ENCODE assay signal across 1 cellular context in the genomic region with DNA sequence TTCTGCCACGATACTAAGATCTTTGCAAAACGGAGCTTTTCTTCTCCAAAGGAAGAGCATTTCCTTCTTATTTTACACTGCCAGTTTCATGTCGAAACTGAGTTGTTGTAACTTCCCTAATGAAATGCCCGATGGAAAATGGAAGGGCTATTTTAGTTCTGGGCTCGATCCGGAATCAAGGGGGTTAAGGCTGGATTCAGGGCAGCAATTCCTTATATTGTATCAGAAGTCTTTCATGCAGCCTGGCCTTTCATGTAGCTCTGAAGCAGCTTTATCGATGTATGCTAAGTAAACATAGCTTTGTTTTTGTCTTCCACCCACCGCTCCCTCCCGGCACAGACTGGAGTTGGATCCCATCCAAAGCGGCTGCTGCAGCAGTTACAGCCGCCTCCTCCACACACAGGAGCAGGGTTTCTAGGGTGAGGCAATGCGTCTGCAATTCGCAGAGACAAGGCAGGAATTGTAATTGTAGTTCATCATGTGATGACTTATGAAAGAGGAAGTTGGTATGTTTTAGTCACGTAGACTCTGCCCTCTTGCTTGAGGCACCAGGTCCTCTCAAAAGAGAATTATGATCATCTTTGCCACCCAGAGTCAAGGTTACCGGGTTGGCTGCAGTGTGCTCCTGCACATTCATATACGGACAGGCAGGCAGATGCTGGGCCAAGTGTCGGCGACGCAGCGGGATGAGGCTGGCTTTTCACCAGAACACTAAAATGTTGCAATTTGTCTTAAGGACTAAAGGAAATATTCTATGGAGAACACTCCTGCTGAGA.
TF ChIP-seq lines count a peak whose summit lies in the region.

No MANE protein-coding gene starts in this region.

TF ChIP-seq in K562, 482 proteins besides CTCF, POLR2A, EP300 and RAD21 (continued from another document and continues in another):
- TF ChIP-seq, protein P1, sequence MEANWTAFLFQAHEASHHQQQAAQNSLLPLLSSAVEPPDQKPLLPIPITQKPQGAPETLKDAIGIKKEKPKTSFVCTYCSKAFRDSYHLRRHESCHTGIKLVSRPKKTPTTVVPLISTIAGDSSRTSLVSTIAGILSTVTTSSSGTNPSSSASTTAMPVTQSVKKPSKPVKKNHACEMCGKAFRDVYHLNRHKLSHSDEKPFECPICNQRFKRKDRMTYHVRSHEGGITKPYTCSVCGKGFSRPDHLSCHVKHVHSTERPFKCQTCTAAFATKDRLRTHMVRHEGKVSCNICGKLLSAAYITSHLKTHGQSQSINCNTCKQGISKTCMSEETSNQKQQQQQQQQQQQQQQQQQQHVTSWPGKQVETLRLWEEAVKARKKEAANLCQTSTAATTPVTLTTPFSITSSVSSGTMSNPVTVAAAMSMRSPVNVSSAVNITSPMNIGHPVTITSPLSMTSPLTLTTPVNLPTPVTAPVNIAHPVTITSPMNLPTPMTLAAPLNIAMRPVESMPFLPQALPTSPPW (CRISPR knock-in tag; IDR thresholded peaks at IDR 0.05): no peak
- TF ChIP-seq CBX1 (IDR thresholded peaks at IDR 0.05; ENCODE audit: low read depth) (peak; percentile 49; the same call in 1 of the 2 replicates), MTA2 (IDR thresholded peaks at IDR 0.05; ENCODE audit: low read depth) (peak; percentile 29; the same call in 1 of the 2 replicates), ZNF699 (CRISPR knock-in tag; IDR thresholded peaks at IDR 0.05; ENCODE audit: insufficient replicate concordance) (no peak), ZNF184 (CRISPR knock-in tag; IDR thresholded peaks at IDR 0.05) (no peak), PBX2 (CRISPR knock-in tag; IDR thresholded peaks at IDR 0.05; ENCODE audit: low read depth) (no peak), PBX2 (tag; conservative IDR thresholded peaks at IDR 0.05; ENCODE audit: low read depth) (peak; percentile 81), POLR2B (IDR thresholded peaks at IDR 0.05; ENCODE audit: low read depth, partially characterized antibody) (peak; percentile 26), WHSC1 (IDR thresholded peaks at IDR 0.05; ENCODE audit: low read length) (no peak), E4F1 (CRISPR knock-in tag; IDR thresholded peaks at IDR 0.05; ENCODE audit: borderline replicate concordance) (no peak), RBBP5 (IDR thresholded peaks at IDR 0.05; ENCODE audit: borderline replicate concordance, insufficient read depth, low read length, poor library complexity, severe bottlenecking) (peak; percentile 41), SETDB1 (IDR thresholded peaks at IDR 0.05; ENCODE audit: low read length) (no peak), MCM3 (IDR thresholded peaks at IDR 0.05) (no peak), ZNF583 (CRISPR knock-in tag; IDR thresholded peaks at IDR 0.05) (peak; percentile 78; the same call in 1 of the 2 replicates), ZNF3 (CRISPR knock-in tag; IDR thresholded peaks at IDR 0.05) (no peak), STAT5B (CRISPR knock-in tag; IDR thresholded peaks at IDR 0.05) (no peak), CHCHD3 (CRISPR knock-in tag; IDR thresholded peaks at IDR 0.05) (no peak), ZNF584 (CRISPR knock-in tag; IDR thresholded peaks at IDR 0.05; ENCODE audit: low read depth) (peak; percentile 93), MTA1 (IDR thresholded peaks at IDR 0.05; ENCODE audit: borderline replicate concordance) (peak; percentile 79; the same call in 1 of the 2 replicates), ZNF764 (CRISPR knock-in tag; IDR thresholded peaks at IDR 0.05; ENCODE audit: low read depth) (no peak), KDM2B (CRISPR knock-in tag; IDR thresholded peaks at IDR 0.05) (no peak), ZZZ3 (IDR thresholded peaks at IDR 0.05) (no peak), LARP7 (IDR thresholded peaks at IDR 0.05) (no peak), SREBF2 (CRISPR knock-in tag; IDR thresholded peaks at IDR 0.05) (no peak), CTBP1 (IDR thresholded peaks at IDR 0.05; ENCODE audit: borderline replicate concordance) (peak; percentile 93), KLF6 (CRISPR knock-in tag; IDR thresholded peaks at IDR 0.05; ENCODE audit: borderline replicate concordance) (no peak), UBTF (IDR thresholded peaks at IDR 0.05; ENCODE audit: borderline replicate concordance in 1 of 2, low read depth in 2 of 2, low read length in 2 of 2) (peak; percentile 3 to 76; a peak in 2 of 4 replicates), CEBPG (CRISPR knock-in tag; IDR thresholded peaks at IDR 0.05) (peak; percentile 100), CEBPG (tag; conservative IDR thresholded peaks at IDR 0.05 in 1 of 2, IDR thresholded peaks at IDR 0.05 in 1 of 2) (peak; percentile 99 to 100), ZNF175 (CRISPR knock-in tag; IDR thresholded peaks at IDR 0.05; ENCODE audit: low read depth) (peak; percentile 89; the same call in 1 of the 2 replicates), IRF2 (CRISPR knock-in tag; IDR thresholded peaks at IDR 0.05) (no peak), CBFB (CRISPR knock-in tag; IDR thresholded peaks at IDR 0.05) (no peak), GTF2F1 (IDR thresholded peaks at IDR 0.05; ENCODE audit: low read depth, low read length) (no peak), SAFB (IDR thresholded peaks at IDR 0.05; ENCODE audit: borderline replicate concordance, low read depth, low read length) (no peak), U2AF1 (optimal IDR thresholded peaks at IDR 0.05; ENCODE audit: low read depth, low read length) (no peak), CXXC5 (CRISPR knock-in tag; IDR thresholded peaks at IDR 0.05) (peak; percentile 67), SFPQ (IDR thresholded peaks at IDR 0.05; ENCODE audit: low read depth, low read length) (no peak), ARNT (IDR thresholded peaks at IDR 0.05) (peak; percentile 82 to 99), ZNF124 (CRISPR knock-in tag; IDR thresholded peaks at IDR 0.05) (no peak), CTCFL (IDR thresholded peaks at IDR 0.05; ENCODE audit: borderline replicate concordance, insufficient read depth, low read depth, low read length, poor library complexity, severe bottlenecking) (no peak), PHB2 (IDR thresholded peaks at IDR 0.05; ENCODE audit: low read depth) (no peak), NONO (IDR thresholded peaks at IDR 0.05; ENCODE audit: low read depth in 2 of 2, low read length in 1 of 2) (no peak; a peak in 1 of 4 replicates), MAX (CRISPR knock-in tag; IDR thresholded peaks at IDR 0.05) (peak; percentile 60), NCOA6 (IDR thresholded peaks at IDR 0.05) (no peak), POLR3A (IDR thresholded peaks at IDR 0.05; ENCODE audit: borderline replicate concordance, extremely low read depth, insufficient read depth, insufficient read length) (no peak), NR2C1 (IDR thresholded peaks at IDR 0.05) (no peak), NR2C1 (tag; IDR thresholded peaks at IDR 0.05) (peak; percentile 49), KAT8 (IDR thresholded peaks at IDR 0.05; ENCODE audit: low read depth) (no peak), HDAC6 (IDR thresholded peaks at IDR 0.05; ENCODE audit: low read depth, low read length) (no peak)
- TF ChIP-seq, protein P2, sequence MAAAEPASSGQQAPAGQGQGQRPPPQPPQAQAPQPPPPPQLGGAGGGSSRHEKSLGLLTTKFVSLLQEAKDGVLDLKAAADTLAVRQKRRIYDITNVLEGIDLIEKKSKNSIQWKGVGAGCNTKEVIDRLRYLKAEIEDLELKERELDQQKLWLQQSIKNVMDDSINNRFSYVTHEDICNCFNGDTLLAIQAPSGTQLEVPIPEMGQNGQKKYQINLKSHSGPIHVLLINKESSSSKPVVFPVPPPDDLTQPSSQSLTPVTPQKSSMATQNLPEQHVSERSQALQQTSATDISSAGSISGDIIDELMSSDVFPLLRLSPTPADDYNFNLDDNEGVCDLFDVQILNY (CRISPR knock-in tag; IDR thresholded peaks at IDR 0.05): 0 out of 2 replicates have a peak, but pooled peaks have one; percentile 21
- TF ChIP-seq, protein P3, sequence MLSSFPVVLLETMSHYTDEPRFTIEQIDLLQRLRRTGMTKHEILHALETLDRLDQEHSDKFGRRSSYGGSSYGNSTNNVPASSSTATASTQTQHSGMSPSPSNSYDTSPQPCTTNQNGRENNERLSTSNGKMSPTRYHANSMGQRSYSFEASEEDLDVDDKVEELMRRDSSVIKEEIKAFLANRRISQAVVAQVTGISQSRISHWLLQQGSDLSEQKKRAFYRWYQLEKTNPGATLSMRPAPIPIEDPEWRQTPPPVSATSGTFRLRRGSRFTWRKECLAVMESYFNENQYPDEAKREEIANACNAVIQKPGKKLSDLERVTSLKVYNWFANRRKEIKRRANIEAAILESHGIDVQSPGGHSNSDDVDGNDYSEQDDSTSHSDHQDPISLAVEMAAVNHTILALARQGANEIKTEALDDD (IDR thresholded peaks at IDR 0.05): peak; percentile 80
